Comparison of ENCODE assay signal across 2 cellular contexts in genomic region chr6:163580311-163581030, GRCh38.
TF ChIP-seq lines count a peak whose summit lies in the region.

No MANE protein-coding gene starts in this region.

TF ChIP-seq in HepG2, 621 proteins besides CTCF, POLR2A, EP300 and RAD21:
- TF ChIP-seq POLR2G (IDR thresholded peaks at IDR 0.05; ENCODE audit: low read depth, low read length) (0 out of 2 replicates have a peak, but pooled peaks have one; percentile 18), ATF7 (IDR thresholded peaks at IDR 0.05) (peak; percentile 62), ATF7 (CRISPR knock-in tag; IDR thresholded peaks at IDR 0.05) (no peak), SRSF1 (optimal IDR thresholded peaks at IDR 0.05; ENCODE audit: low read depth, low read length) (no peak)

TF ChIP-seq in K562, 482 proteins besides CTCF, POLR2A, EP300 and RAD21 (continues in another document):
- TF ChIP-seq CEBPB (tag; IDR thresholded peaks at IDR 0.05) (0 out of 2 replicates have a peak, but pooled peaks have one; percentile 24), HDAC8 (tag; IDR thresholded peaks at IDR 0.05) (no peak), ZFX (CRISPR knock-in tag; IDR thresholded peaks at IDR 0.05) (no peak), MYBL2 (IDR thresholded peaks at IDR 0.05; ENCODE audit: low read depth) (no peak), MYBL2 (CRISPR knock-in tag; IDR thresholded peaks at IDR 0.05; ENCODE audit: borderline replicate concordance) (no peak), SUPT5H (IDR thresholded peaks at IDR 0.05) (0 out of 2 replicates have a peak, but pooled peaks have one; percentile 24), RBM34 (IDR thresholded peaks at IDR 0.05; ENCODE audit: borderline replicate concordance, insufficient read depth, low read length) (no peak), KAT2B (IDR thresholded peaks at IDR 0.05; ENCODE audit: low read depth, low read length) (no peak), FUS (optimal IDR thresholded peaks at IDR 0.05; ENCODE audit: low read depth, low read length) (no peak), ARID1B (IDR thresholded peaks at IDR 0.05) (no peak), RCOR1 (IDR thresholded peaks at IDR 0.05; ENCODE audit: borderline replicate concordance in 1 of 2, low read depth in 2 of 2, low read length in 2 of 2) (no peak), ZC3H4 (CRISPR knock-in tag; IDR thresholded peaks at IDR 0.05; ENCODE audit: borderline replicate concordance) (no peak), HDAC1 (IDR thresholded peaks at IDR 0.05) (no peak), ZNF75A (CRISPR knock-in tag; IDR thresholded peaks at IDR 0.05) (no peak), ZNF609 (CRISPR knock-in tag; IDR thresholded peaks at IDR 0.05; ENCODE audit: borderline replicate concordance) (no peak), ZNF717 (CRISPR knock-in tag; IDR thresholded peaks at IDR 0.05) (no peak), RFX7 (CRISPR knock-in tag; IDR thresholded peaks at IDR 0.05) (no peak), CEBPG (CRISPR knock-in tag; IDR thresholded peaks at IDR 0.05) (no peak), CEBPG (tag; conservative IDR thresholded peaks at IDR 0.05 in 1 of 2, IDR thresholded peaks at IDR 0.05 in 1 of 2) (peak; percentile 33 to 68; a peak in 2 of 4 replicates), POLR2G (IDR thresholded peaks at IDR 0.05; ENCODE audit: low read depth, low read length) (no peak; the same call in 1 of the 2 replicates), CAMTA2 (CRISPR knock-in tag; conservative IDR thresholded peaks at IDR 0.05) (no peak), ATF3 (IDR thresholded peaks at IDR 0.05) (peak; percentile 71), ATF3 (CRISPR knock-in tag; conservative IDR thresholded peaks at IDR 0.05) (no peak), ZNF707 (CRISPR knock-in tag; conservative IDR thresholded peaks at IDR 0.05) (no peak), SLC30A9 (CRISPR knock-in tag; IDR thresholded peaks at IDR 0.05) (no peak), CHD4 (IDR thresholded peaks at IDR 0.05; ENCODE audit: insufficient read depth, insufficient replicate concordance, low read depth, low read length, poor library complexity, severe bottlenecking) (no peak), ZNF165 (CRISPR knock-in tag; IDR thresholded peaks at IDR 0.05; ENCODE audit: borderline replicate concordance) (no peak), USF2 (CRISPR knock-in tag; IDR thresholded peaks at IDR 0.05) (no peak)
- TF ChIP-seq, protein P1, sequence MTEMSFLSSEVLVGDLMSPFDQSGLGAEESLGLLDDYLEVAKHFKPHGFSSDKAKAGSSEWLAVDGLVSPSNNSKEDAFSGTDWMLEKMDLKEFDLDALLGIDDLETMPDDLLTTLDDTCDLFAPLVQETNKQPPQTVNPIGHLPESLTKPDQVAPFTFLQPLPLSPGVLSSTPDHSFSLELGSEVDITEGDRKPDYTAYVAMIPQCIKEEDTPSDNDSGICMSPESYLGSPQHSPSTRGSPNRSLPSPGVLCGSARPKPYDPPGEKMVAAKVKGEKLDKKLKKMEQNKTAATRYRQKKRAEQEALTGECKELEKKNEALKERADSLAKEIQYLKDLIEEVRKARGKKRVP (CRISPR knock-in tag; IDR thresholded peaks at IDR 0.05), result 0 out of 2 replicates have a peak, but pooled peaks have one; percentile 49
- TF ChIP-seq, protein P2, sequence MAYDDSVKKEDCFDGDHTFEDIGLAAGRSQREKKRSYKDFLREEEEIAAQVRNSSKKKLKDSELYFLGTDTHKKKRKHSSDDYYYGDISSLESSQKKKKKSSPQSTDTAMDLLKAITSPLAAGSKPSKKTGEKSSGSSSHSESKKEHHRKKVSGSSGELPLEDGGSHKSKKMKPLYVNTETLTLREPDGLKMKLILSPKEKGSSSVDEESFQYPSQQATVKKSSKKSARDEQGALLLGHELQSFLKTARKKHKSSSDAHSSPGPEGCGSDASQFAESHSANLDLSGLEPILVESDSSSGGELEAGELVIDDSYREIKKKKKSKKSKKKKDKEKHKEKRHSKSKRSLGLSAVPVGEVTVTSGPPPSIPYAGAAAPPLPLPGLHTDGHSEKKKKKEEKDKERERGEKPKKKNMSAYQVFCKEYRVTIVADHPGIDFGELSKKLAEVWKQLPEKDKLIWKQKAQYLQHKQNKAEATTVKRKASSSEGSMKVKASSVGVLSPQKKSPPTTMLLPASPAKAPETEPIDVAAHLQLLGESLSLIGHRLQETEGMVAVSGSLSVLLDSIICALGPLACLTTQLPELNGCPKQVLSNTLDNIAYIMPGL (CRISPR knock-in tag; IDR thresholded peaks at IDR 0.05), result no peak
- TF ChIP-seq, protein P3, sequence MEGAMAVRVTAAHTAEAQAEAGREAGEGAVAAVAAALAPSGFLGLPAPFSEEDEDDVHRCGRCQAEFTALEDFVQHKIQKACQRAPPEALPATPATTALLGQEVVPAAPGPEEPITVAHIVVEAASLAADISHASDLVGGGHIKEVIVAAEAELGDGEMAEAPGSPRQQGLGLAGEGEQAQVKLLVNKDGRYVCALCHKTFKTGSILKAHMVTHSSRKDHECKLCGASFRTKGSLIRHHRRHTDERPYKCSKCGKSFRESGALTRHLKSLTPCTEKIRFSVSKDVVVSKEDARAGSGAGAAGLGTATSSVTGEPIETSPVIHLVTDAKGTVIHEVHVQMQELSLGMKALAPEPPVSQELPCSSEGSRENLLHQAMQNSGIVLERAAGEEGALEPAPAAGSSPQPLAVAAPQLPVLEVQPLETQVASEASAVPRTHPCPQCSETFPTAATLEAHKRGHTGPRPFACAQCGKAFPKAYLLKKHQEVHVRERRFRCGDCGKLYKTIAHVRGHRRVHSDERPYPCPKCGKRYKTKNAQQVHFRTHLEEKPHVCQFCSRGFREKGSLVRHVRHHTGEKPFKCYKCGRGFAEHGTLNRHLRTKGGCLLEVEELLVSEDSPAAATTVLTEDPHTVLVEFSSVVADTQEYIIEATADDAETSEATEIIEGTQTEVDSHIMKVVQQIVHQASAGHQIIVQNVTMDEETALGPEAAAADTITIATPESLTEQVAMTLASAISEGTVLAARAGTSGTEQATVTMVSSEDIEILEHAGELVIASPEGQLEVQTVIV (CRISPR knock-in tag; IDR thresholded peaks at IDR 0.05; ENCODE audit: borderline replicate concordance), result no peak
- TF ChIP-seq, protein P4, sequence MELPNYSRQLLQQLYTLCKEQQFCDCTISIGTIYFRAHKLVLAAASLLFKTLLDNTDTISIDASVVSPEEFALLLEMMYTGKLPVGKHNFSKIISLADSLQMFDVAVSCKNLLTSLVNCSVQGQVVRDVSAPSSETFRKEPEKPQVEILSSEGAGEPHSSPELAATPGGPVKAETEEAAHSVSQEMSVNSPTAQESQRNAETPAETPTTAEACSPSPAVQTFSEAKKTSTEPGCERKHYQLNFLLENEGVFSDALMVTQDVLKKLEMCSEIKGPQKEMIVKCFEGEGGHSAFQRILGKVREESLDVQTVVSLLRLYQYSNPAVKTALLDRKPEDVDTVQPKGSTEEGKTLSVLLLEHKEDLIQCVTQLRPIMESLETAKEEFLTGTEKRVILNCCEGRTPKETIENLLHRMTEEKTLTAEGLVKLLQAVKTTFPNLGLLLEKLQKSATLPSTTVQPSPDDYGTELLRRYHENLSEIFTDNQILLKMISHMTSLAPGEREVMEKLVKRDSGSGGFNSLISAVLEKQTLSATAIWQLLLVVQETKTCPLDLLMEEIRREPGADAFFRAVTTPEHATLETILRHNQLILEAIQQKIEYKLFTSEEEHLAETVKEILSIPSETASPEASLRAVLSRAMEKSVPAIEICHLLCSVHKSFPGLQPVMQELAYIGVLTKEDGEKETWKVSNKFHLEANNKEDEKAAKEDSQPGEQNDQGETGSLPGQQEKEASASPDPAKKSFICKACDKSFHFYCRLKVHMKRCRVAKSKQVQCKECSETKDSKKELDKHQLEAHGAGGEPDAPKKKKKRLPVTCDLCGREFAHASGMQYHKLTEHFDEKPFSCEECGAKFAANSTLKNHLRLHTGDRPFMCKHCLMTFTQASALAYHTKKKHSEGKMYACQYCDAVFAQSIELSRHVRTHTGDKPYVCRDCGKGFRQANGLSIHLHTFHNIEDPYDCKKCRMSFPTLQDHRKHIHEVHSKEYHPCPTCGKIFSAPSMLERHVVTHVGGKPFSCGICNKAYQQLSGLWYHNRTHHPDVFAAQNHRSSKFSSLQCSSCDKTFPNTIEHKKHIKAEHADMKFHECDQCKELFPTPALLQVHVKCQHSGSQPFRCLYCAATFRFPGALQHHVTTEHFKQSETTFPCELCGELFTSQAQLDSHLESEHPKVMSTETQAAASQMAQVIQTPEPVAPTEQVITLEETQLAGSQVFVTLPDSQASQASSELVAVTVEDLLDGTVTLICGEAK (IDR thresholded peaks at IDR 0.05), result no peak
- TF ChIP-seq, protein P4 (CRISPR knock-in tag; IDR thresholded peaks at IDR 0.05), result no peak
